In the genomic region with DNA sequence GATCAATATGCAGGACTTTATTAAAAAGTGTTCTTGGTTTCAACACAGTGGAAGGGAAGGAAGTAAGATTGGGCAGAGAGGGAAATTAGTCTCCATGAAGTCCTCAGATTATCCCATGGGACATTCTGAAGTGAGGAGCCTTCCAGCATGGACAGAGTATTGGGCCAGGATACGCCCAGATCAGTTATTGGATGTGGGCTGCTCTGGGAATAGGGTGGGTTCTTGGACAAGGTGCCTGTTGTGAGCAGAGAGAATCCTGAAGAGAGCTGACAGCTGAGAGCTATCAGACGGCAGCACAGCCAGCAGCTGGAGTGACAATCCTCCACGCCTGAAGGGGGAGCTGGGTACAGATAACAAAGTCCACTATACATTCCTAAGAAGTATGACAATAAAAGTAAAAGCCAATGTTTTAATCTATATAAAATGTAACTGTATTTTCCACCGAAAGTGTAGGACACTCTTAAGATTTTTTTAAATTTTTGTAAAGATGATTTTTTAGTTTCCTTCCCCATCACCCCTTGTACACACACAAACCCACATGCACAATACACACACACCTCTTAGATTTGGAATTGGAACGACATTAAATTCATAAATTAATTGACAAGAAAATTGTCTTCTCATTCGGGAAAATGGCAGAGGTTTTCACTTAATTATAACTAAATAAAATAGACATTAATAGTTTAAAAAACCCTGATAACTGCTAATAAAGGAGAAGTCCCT, we compare ENCODE assay signal across 27 cellular contexts.
DNase-seq lines count a peak whose midpoint lies in the region; ATAC-seq, FAIRE-seq and TF ChIP-seq lines count a peak whose summit lies in the region.
"Had no signal": no experiment of that assay in that cellular context is flagged by ENCODE, and none has a peak within 500 bp of the region (broad histone marks: within the 10 kb centered on the region; RNA-seq: fewer than 3 reads in every experiment).

No MANE protein-coding gene starts in this region.

- H3K27me3 ChIP-seq in H7 (ENCODE audit: control insufficient read depth, insufficient read depth, low read length) (no peaks in the 10 kb centered on the region), tibial nerve (no peaks in the 10 kb centered on the region)
- H3K27me3 ChIP-seq: BLaER1 treated with 17β-estradiol and CSF1 and Interleukin-3, amounts not matched to agents 10 nM and 100 nM; MG63; Peyer's patch had no signal

- TF ChIP-seq CTCF in WTC11 (IDR thresholded peaks at IDR 0.05) (no peak), mucosa of descending colon (IDR thresholded peaks at IDR 0.05) (no peak), tibial nerve (IDR thresholded peaks at IDR 0.05) (no peak)

- intact Hi-C loops in mucosa of descending colon (cut with DNase I, micrococcal nuclease), result no loop called here

- no peak overlapping the region for H3K27ac Mint-ChIP-seq in WTC11
- H3K27ac Mint-ChIP-seq: CD8-positive, alpha-beta T cell; IgD-negative memory B cell had no signal

- H3K9me3 ChIP-seq in mucosa of descending colon, result no peaks in the 10 kb centered on the region
- H3K9me3 ChIP-seq in tibial nerve, result peaks cover 0 to 6% (median 0%) of the 10 kb centered on the region in 4 donors
- H3K9me3 ChIP-seq: HAP-1, MG63, SJSA1 had no signal

- TF ChIP-seq EP300 in tibial nerve (IDR thresholded peaks at IDR 0.05), result no peak

- H3K36me3 ChIP-seq in H7 (replicated peaks; ENCODE audit: control insufficient read depth, insufficient read depth, low read length) (no peaks in the 10 kb centered on the region), mucosa of descending colon (ENCODE audit: low read depth) (no peaks in the 10 kb centered on the region), tibial nerve (no peaks in the 10 kb centered on the region)
- H3K36me3 ChIP-seq: BLaER1 treated with 17β-estradiol and CSF1 and Interleukin-3, amounts not matched to agents 10 nM and 100 nM; HAP-1; MG63; Peyer's patch; SJSA1 had no signal

- DNase-seq in H7, result peak; percentile 10
- peak; percentile 7 for DNase-seq in NAMALWA (ENCODE audit: low spot score)
- DNase-seq in WTC11 (ENCODE audit: low spot score), result no peak
- peak; percentile 40 for DNase-seq in urothelium cell line (ENCODE audit: low spot score)
- DNase-seq in mucosa of descending colon, result no peak
- DNase-seq in tibial nerve (ENCODE audit: low spot score in 2 of 2), result no peak
- DNase-seq: Calu3; CD8-positive, alpha-beta T cell; DMS153; Kasumi-1; MG63; NCI-H1105; NCI-H146; NCI-H2029; NCI-H226; NCI-H524; NCI-H774; NK-92 treated with Interleukin-12 subunit alpha and Interleukin-12 subunit beta, amount 100 ng/mL, for 24 hours; Peyer's patch; T-helper 1 cell had no signal

- H3K4me1 ChIP-seq in mucosa of descending colon (ENCODE audit: low read depth) (no peaks in the 10 kb centered on the region), tibial nerve (no peaks in the 10 kb centered on the region)
- H3K4me1 ChIP-seq: BLaER1 treated with 17β-estradiol and CSF1 and Interleukin-3, amounts not matched to agents 10 nM and 100 nM; HAP-1; Peyer's patch; SJSA1 had no signal

- no peaks in the 10 kb centered on the region for H3K27me3 Mint-ChIP-seq in WTC11 (ENCODE audit: low read depth)

- no peaks in the 10 kb centered on the region for H3K4me1 Mint-ChIP-seq in WTC11

- POLR2A ChIA-PET in WTC11 (lab: Charles Lee), result no interaction called here

- TF ChIP-seq POLR2A in tibial nerve (IDR thresholded peaks at IDR 0.05), result no peak

- no peak for FAIRE-seq in urothelium cell line (lab: Jason Lieb, UNC)
- FAIRE-seq: GM12892, HTR-8/SVneo had no signal

- no peaks in the 10 kb centered on the region for H3K36me3 Mint-ChIP-seq in WTC11
- H3K36me3 Mint-ChIP-seq: CD8-positive, alpha-beta T cell; IgD-negative memory B cell had no signal

- peaks cover 9% of the 10 kb centered on the region for H3K9me3 Mint-ChIP-seq in WTC11

- H3K4me3 ChIP-seq in H7 (ENCODE audit: insufficient read depth, low read depth, low read length), result no peak overlapping the region
- H3K4me3 ChIP-seq in mucosa of descending colon, result no peak overlapping the region
- no peak overlapping the region for H3K4me3 ChIP-seq in tibial nerve
- H3K4me3 ChIP-seq: BLaER1 treated with 17β-estradiol and CSF1 and Interleukin-3, amounts not matched to agents 10 nM and 100 nM; HAP-1; MG63; Peyer's patch; SJSA1 had no signal

- no peak overlapping the region for H3K4me3 Mint-ChIP-seq in WTC11
- H3K4me3 Mint-ChIP-seq: CD8-positive, alpha-beta T cell; IgD-negative memory B cell had no signal

- no peak overlapping the region for H3K27ac ChIP-seq in tibial nerve
- H3K27ac ChIP-seq: BLaER1 treated with 17β-estradiol and CSF1 and Interleukin-3, amounts not matched to agents 10 nM and 100 nM; Peyer's patch; SJSA1 had no signal

- CTCF ChIA-PET in WTC11 (lab: Charles Lee), result interaction anchor here (1.1 kb wide), 1 partner anchor 73 kb away, joined by 5 read pairs; no protein-coding TSS in a partner anchor

- 58 to 61% methylated on average over 6 of the region's 6 CpGs for WGBS in tibial nerve, 2 donors

- ATAC-seq in WTC11 (peak; percentile 50; the same call in 1 of the 2 replicates), mucosa of descending colon (no peak), HG03571 (IDR thresholded peaks at IDR 0.05; ENCODE audit: unreplicated experiment) (no peak)
- ATAC-seq: CD8-positive, alpha-beta T cell had no signal

TF ChIP-seq in WTC11, 78 proteins besides CTCF, POLR2A, EP300 and RAD21 (continues in another document):
- TF ChIP-seq TP53 (CRISPR knock-in tag; IDR thresholded peaks at IDR 0.05), result no peak
- TF ChIP-seq USF1 (CRISPR knock-in tag; IDR thresholded peaks at IDR 0.05), result no peak
- no peak for TF ChIP-seq SMAD3 (CRISPR knock-in tag; IDR thresholded peaks at IDR 0.05; ENCODE audit: borderline replicate concordance)
- TF ChIP-seq ETV6 (CRISPR knock-in tag; IDR thresholded peaks at IDR 0.05), result no peak
- no peak for TF ChIP-seq CREB1 (CRISPR knock-in tag; IDR thresholded peaks at IDR 0.05)
- TF ChIP-seq, protein P1, sequence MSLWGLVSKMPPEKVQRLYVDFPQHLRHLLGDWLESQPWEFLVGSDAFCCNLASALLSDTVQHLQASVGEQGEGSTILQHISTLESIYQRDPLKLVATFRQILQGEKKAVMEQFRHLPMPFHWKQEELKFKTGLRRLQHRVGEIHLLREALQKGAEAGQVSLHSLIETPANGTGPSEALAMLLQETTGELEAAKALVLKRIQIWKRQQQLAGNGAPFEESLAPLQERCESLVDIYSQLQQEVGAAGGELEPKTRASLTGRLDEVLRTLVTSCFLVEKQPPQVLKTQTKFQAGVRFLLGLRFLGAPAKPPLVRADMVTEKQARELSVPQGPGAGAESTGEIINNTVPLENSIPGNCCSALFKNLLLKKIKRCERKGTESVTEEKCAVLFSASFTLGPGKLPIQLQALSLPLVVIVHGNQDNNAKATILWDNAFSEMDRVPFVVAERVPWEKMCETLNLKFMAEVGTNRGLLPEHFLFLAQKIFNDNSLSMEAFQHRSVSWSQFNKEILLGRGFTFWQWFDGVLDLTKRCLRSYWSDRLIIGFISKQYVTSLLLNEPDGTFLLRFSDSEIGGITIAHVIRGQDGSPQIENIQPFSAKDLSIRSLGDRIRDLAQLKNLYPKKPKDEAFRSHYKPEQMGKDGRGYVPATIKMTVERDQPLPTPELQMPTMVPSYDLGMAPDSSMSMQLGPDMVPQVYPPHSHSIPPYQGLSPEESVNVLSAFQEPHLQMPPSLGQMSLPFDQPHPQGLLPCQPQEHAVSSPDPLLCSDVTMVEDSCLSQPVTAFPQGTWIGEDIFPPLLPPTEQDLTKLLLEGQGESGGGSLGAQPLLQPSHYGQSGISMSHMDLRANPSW (CRISPR knock-in tag; conservative IDR thresholded peaks at IDR 0.05; ENCODE audit: low read depth), result no peak
- no peak for TF ChIP-seq ZNF416 (CRISPR knock-in tag; IDR thresholded peaks at IDR 0.05)
- TF ChIP-seq HMGXB4 (CRISPR knock-in tag; IDR thresholded peaks at IDR 0.05), result no peak
- TF ChIP-seq, protein P2, sequence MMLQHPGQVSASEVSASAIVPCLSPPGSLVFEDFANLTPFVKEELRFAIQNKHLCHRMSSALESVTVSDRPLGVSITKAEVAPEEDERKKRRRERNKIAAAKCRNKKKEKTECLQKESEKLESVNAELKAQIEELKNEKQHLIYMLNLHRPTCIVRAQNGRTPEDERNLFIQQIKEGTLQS (CRISPR knock-in tag; conservative IDR thresholded peaks at IDR 0.05), result no peak
- no peak for TF ChIP-seq ATF2 (CRISPR knock-in tag; IDR thresholded peaks at IDR 0.05; ENCODE audit: borderline replicate concordance, low read depth)
- no peak for TF ChIP-seq ZNF138 (CRISPR knock-in tag; conservative IDR thresholded peaks at IDR 0.05)

Comparison
In these comparisons a context has a peak if more than half of its experiments do, and no peak if none do; other contexts are left out.
1. DNase-seq: peak in H7 (single experiment), NAMALWA (single experiment) and urothelium cell line (single experiment); none in WTC11 (single experiment), mucosa of descending colon (0 of 3) and tibial nerve (0 of 2).